ENCODE assay signal across 33 cellular contexts in genomic region chr5:90384389-90384788, GRCh38.
"Had no signal": no experiment of that assay in that cellular context is flagged by ENCODE, and none has a peak within 500 bp of the region (broad histone marks: within the 10 kb centered on the region; RNA-seq: fewer than 3 reads in every experiment).

No MANE protein-coding gene starts in this region.

- DNase-seq: activated effector memory CD4-positive, alpha-beta T cell treated with anti-CD3 and anti-CD28 coated beads, Interleukin-2, amount 50 U/mL, for 16 hours; activated effector memory CD4-positive, alpha-beta T cell treated with Interleukin-2 at 50 U/mL for 16 hours; activated gamma-delta T cell; activated gamma-delta T cell treated with Interleukin-2 at 50 U/mL for 16 hours; activated naive CD4-positive, alpha-beta T cell; activated naive CD4-positive, alpha-beta T cell treated with anti-CD3 and anti-CD28 coated beads for 36 hours; activated naive CD4-positive, alpha-beta T cell treated with anti-CD3 and anti-CD28 coated beads, Interleukin-2, amount 10 ng/mL, durations not matched to agents 7 days and 5 days; activated naive CD4-positive, alpha-beta T cell treated with anti-CD3 and anti-CD28 coated beads, Interleukin-2, amount 50 U/mL, for 16 hours; activated naive CD4-positive, alpha-beta T cell treated with Interleukin-2 at 50 U/mL for 16 hours; activated naive CD8-positive, alpha-beta T cell treated with anti-CD3 and anti-CD28 coated beads for 36 hours; activated naive CD8-positive, alpha-beta T cell treated with anti-CD3 and anti-CD28 coated beads, Interleukin-2, amount 10 ng/mL, durations not matched to agents 7 days and 5 days; activated naive CD8-positive, alpha-beta T cell treated with anti-CD3 and anti-CD28 coated beads, Interleukin-2, amount 50 U/mL, for 24 hours; activated T-cell treated with anti-CD3 and anti-CD28 coated beads, Interleukin-2, amount 50 U/mL, for 24 hours; activated T-cell treated with anti-CD3 and anti-CD28 coated beads, Interleukin-2, amount 50 U/mL, for 4 hours; activated T-cell treated with anti-CD3 and anti-CD28 coated beads, Interleukin-2, amount 50 U/mL, for 48 hours; activated T-cell treated with anti-CD3 and anti-CD28 coated beads, Interleukin-2, amount 50 U/mL, for 72 hours; adrenal gland; amniotic stem cell; amygdala; anterior cingulate cortex; aorta; body of pancreas; brain microvascular endothelial cell; caudate nucleus; central memory CD4-positive, alpha-beta T cell; cerebellar nuclear complex had no signal

- H3K27me3 ChIP-seq: adrenal gland, ascending aorta, body of pancreas, brain microvascular endothelial cell, breast epithelium, cardiac muscle cell had no signal

- H3K4me1 ChIP-seq: adrenal gland, ascending aorta, body of pancreas, breast epithelium had no signal

- ATAC-seq: activated naive CD4-positive, alpha-beta T cell treated with anti-CD3 and anti-CD28 coated beads, Interleukin-2, amount 50 U/mL, for 72 hours; activated naive CD8-positive, alpha-beta T cell treated with anti-CD3 and anti-CD28 coated beads, Interleukin-2, amount 50 U/mL, for 24 hours; activated T-cell treated with anti-CD3 and anti-CD28 coated beads, Interleukin-2, amount 50 U/mL, for 4 hours; activated T-cell treated with anti-CD3 and anti-CD28 coated beads, Interleukin-2, amount 50 U/mL, for 72 hours; activated T-helper 17 cell treated with anti-CD3 and anti-CD28 coated beads, Interleukin-2, amount 50 U/mL, for 72 hours; body of pancreas had no signal

- H3K4me3 ChIP-seq: adrenal gland, ascending aorta, body of pancreas, breast epithelium, cardiac muscle cell had no signal

- H3K9me3 ChIP-seq: adrenal gland, ascending aorta, body of pancreas, breast epithelium had no signal

- FAIRE-seq: astrocyte, bronchial epithelial cell had no signal

- H3K36me3 ChIP-seq: adrenal gland, ascending aorta, brain microvascular endothelial cell, breast epithelium, cardiac muscle cell had no signal

- H3K27ac ChIP-seq: adrenal gland, ascending aorta, body of pancreas, brain microvascular endothelial cell, breast epithelium, cardiac muscle cell had no signal
